Comparison of ENCODE assay signal across 20 cellular contexts in the genomic region with DNA sequence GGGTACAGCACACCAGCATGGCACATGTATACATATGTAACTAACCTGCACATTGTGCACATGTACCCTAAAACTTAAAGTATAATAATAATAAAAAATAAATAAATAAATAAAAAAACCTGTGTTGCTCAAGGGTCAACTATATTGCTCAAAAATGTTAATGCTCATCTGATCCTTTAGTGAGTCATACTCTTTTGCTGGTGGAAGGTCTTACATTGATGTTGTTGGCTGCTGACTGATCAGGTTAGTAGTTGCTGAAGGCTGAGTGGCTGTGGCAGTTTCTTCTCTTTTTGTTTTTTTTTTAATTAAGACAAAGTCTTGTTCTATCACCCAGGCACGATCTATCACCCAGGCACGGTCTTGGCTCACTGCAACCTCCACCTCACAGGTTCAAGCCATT. TPM values are rescaled to one million over a fixed set of nuclear protein-coding genes. Genes with fewer than 3 reads are reported as not detected.
A peak's percentile ranks its signal among the peaks of the same experiment; 100 is the strongest.
DNase-seq lines count a peak whose midpoint lies in the region; ATAC-seq and TF ChIP-seq lines count a peak whose summit lies in the region.
"Had no signal": no experiment of that assay in that cellular context is flagged by ENCODE, and none has a peak within 500 bp of the region (broad histone marks: within the 10 kb centered on the region; RNA-seq: fewer than 3 reads in every experiment).

No MANE protein-coding gene starts in this region.

- DNase-seq in MCF 10A (ENCODE audit: unreplicated experiment) (peak; percentile 27), breast epithelium (ENCODE audit: low spot score in 2 of 2) (no peak), RWPE2 (ENCODE audit: low spot score) (no peak), fibroblast of gingiva (ENCODE audit: low read depth) (peak; percentile 37), mesendoderm (no peak), NCI-H82 treated with DMSO at 0.1 percent for 48 hours (lab: John Stamatoyannopoulos, UW; ENCODE audit: unreplicated experiment) (no peak)
- DNase-seq: 8988T; CD8-positive, alpha-beta T cell; GDM1; GOT3; Kasumi-1; NCI-H1436; NCI-H2029 treated with DMSO at 0.1 percent for 48 hours; NCI-H2171 treated with DMSO at 0.1 percent for 48 hours; NCI-H446 treated with DMSO at 0.1 percent for 48 hours; OCI-M1 had no signal

- H3K27me3 Mint-ChIP-seq in MCF 10A (ENCODE audit: insufficient read depth, unreplicated experiment) = no peaks in the 10 kb centered on the region

- H3K27me3 ChIP-seq in breast epithelium (no peaks in the 10 kb centered on the region), RWPE2 (ENCODE audit: insufficient read depth, poor library complexity, severe bottlenecking) (no peaks in the 10 kb centered on the region), mesendoderm (ENCODE audit: insufficient read depth, low read length, poor library complexity) (no peaks in the 10 kb centered on the region)

- no peaks in the 10 kb centered on the region for H3K36me3 ChIP-seq in breast epithelium
- peaks cover 95% of the 10 kb centered on the region for H3K36me3 ChIP-seq in RWPE2 (ENCODE audit: low read depth)
- peaks cover 6% of the 10 kb centered on the region for H3K36me3 ChIP-seq in mesendoderm (ENCODE audit: control insufficient read depth, insufficient read depth, low read length)

- H3K4me1 ChIP-seq in breast epithelium = no peaks in the 10 kb centered on the region
- peaks cover 18% of the 10 kb centered on the region for H3K4me1 ChIP-seq in RWPE2 (ENCODE audit: insufficient read depth, poor library complexity, severe bottlenecking)
- no peaks in the 10 kb centered on the region for H3K4me1 ChIP-seq in mesendoderm (ENCODE audit: control insufficient read depth, low read depth, low read length)

- no CpG with 5 or more reads among the region's 2 CpGs for WGBS in mesendoderm (ENCODE audit: extremely low coverage, insufficient coverage, low lambda C conversion rate)

- no peaks in the 10 kb centered on the region for H3K79me1 ChIP-seq in mesendoderm (ENCODE audit: low read length)

- H2AK5ac ChIP-seq in mesendoderm (ENCODE audit: low read length) = no peak overlapping the region

- POLR2A ChIA-PET in MCF 10A (lab: Yijun Ruan, JAX) = interaction anchor here (0.7 kb wide), 1 partner anchor 12 kb away, joined by 3 read pairs; no protein-coding TSS in a partner anchor

- no peak overlapping the region for H3K9ac ChIP-seq in mesendoderm (ENCODE audit: low read length)

- TF ChIP-seq POLR2A in breast epithelium (IDR thresholded peaks at IDR 0.05) = no peak

- no peaks in the 10 kb centered on the region for H3K79me2 ChIP-seq in mesendoderm (ENCODE audit: control insufficient read depth, insufficient read depth, low read length)

- no peak overlapping the region for H3K4me3 Mint-ChIP-seq in MCF 10A (ENCODE audit: unreplicated experiment)
- H3K4me3 Mint-ChIP-seq: CD8-positive, alpha-beta T cell had no signal

- H3K4me3 ChIP-seq in breast epithelium = no peak overlapping the region
- no peak overlapping the region for H3K4me3 ChIP-seq in RWPE2 (ENCODE audit: severe bottlenecking)
- H3K4me3 ChIP-seq in mesendoderm (ENCODE audit: low read length) = no peak overlapping the region
- H3K4me3 ChIP-seq: GM12878 had no signal

- no peak overlapping the region for H2BK5ac ChIP-seq in mesendoderm (ENCODE audit: low read length)

- no peaks in the 10 kb centered on the region for H3K9me3 Mint-ChIP-seq in MCF 10A (ENCODE audit: unreplicated experiment)
- H3K9me3 Mint-ChIP-seq: CD8-positive, alpha-beta T cell had no signal

- no peak overlapping the region for H3K56ac ChIP-seq in mesendoderm (ENCODE audit: low read length)

- peaks cover 7% of the 10 kb centered on the region for H3K4me1 Mint-ChIP-seq in MCF 10A (ENCODE audit: insufficient read depth, unreplicated experiment)

- no peak overlapping the region for H4K5ac ChIP-seq in mesendoderm (ENCODE audit: low read length)

- BruUV-seq in MCF 10A (replicated peaks; lab: Mats Ljungman, UMichigan) = no TSS peak

- no peaks in the 10 kb centered on the region for H3K9me3 ChIP-seq in breast epithelium
- no peaks in the 10 kb centered on the region for H3K9me3 ChIP-seq in RWPE2 (ENCODE audit: severe bottlenecking)

- H3K18ac ChIP-seq in mesendoderm (ENCODE audit: low read length) = no peak overlapping the region

- TF ChIP-seq CTCF in MCF 10A (IDR thresholded peaks at IDR 0.05; ENCODE audit: unreplicated experiment) = no peak
- TF ChIP-seq CTCF in breast epithelium (IDR thresholded peaks at IDR 0.05) = no peak
- no peak for TF ChIP-seq CTCF in RWPE2 (IDR thresholded peaks at IDR 0.05; ENCODE audit: poor library complexity, severe bottlenecking)

- H3K27ac Mint-ChIP-seq in MCF 10A (ENCODE audit: low read depth, unreplicated experiment) = no peak overlapping the region
- H3K27ac Mint-ChIP-seq: CD8-positive, alpha-beta T cell had no signal

- no peak overlapping the region for H4K8ac ChIP-seq in mesendoderm (ENCODE audit: low read depth, low read length)

- H3K36me3 Mint-ChIP-seq in MCF 10A (ENCODE audit: insufficient read depth, unreplicated experiment) = peaks cover 80% of the 10 kb centered on the region

- H2BK120ac ChIP-seq in mesendoderm (ENCODE audit: low read depth, low read length) = no peak overlapping the region

- ATAC-seq in RWPE2 (ENCODE audit: low read depth) = peak; percentile 60; the same call in 2 of the 3 replicates
- no peak for ATAC-seq in GM19395 (IDR thresholded peaks at IDR 0.05; ENCODE audit: unreplicated experiment)
- ATAC-seq in GM21423 (IDR thresholded peaks at IDR 0.05; ENCODE audit: unreplicated experiment) = no peak
- ATAC-seq: CD8-positive, alpha-beta T cell; GM12878; Right ventricle myocardium inferior had no signal

- H2BK15ac ChIP-seq in mesendoderm (replicated peaks; ENCODE audit: low read depth) = no peak overlapping the region

- H3K23ac ChIP-seq in mesendoderm (ENCODE audit: low read length) = no peak overlapping the region

- intact Hi-C loops in MCF 10A (cut with micrococcal nuclease) (no loop called here), breast epithelium (cut with DNase I; ENCODE audit: low total_unique reads) (no loop called here)

- CTCF ChIA-PET in MCF 10A (lab: Yijun Ruan, JAX) = interaction anchor here (0.8 kb wide), 1 partner anchor 124 kb away, joined by 3 read pairs; no protein-coding TSS in a partner anchor

- H3K4ac ChIP-seq in mesendoderm (ENCODE audit: low read depth, low read length) = no peak overlapping the region

- no peak overlapping the region for H3K27ac ChIP-seq in breast epithelium
- H3K27ac ChIP-seq in RWPE2 (ENCODE audit: poor library complexity, severe bottlenecking) = no peak overlapping the region
- H3K27ac ChIP-seq in mesendoderm (ENCODE audit: low read depth, low read length) = no peak overlapping the region

- no peak overlapping the region for H3K4me2 ChIP-seq in mesendoderm (ENCODE audit: low read length)

RNA-seq across cellular contexts. Expression of gene SMIM26, which starts 29.6 kb away (rescaled TPM):
- 106 and 127 TPM in 2 replicates for total RNA-seq in MCF 10A (2022)
- total RNA-seq in breast epithelium = 100 to 1,000 TPM; 126 to 150 (median 129) TPM
- polyA plus RNA-seq in mesendoderm (2013, experiment 1 of 2) = 171 TPM
- polyA plus RNA-seq in mesendoderm (2013, experiment 2 of 2) = 169 TPM

RNA-seq across cellular contexts. Expression of gene SEC23B, which starts 29.9 kb away (rescaled TPM):
- total RNA-seq in MCF 10A (2022) (139 TPM in 2 replicates), breast epithelium (10 to 100 TPM; 27.0 to 57.7 (median 52.8) TPM)
- polyA plus RNA-seq in mesendoderm (2013, experiment 1 of 2) = 38.6 TPM
- 39.5 TPM for polyA plus RNA-seq in mesendoderm (2013, experiment 2 of 2)

RNA-seq across cellular contexts. Expression of gene RBBP9, which starts 40.6 kb away (rescaled TPM):
- total RNA-seq in MCF 10A (2022) (6.8 and 7.3 TPM in 2 replicates), breast epithelium (10 to 100 TPM; 16.3 to 24.4 (median 17.7) TPM)
- 8.6 TPM for polyA plus RNA-seq in mesendoderm (2013, experiment 1 of 2)
- 9.3 TPM for polyA plus RNA-seq in mesendoderm (2013, experiment 2 of 2)

RNA-seq across cellular contexts. Expression of gene DTD1, which starts 50.2 kb away (rescaled TPM):
- total RNA-seq in MCF 10A (2022) = 101 and 113 TPM in 2 replicates
- 10 to 100 TPM; 24.1 to 34.6 (median 26.2) TPM for total RNA-seq in breast epithelium
- polyA plus RNA-seq in mesendoderm (2013, experiment 1 of 2) = 57.5 TPM
- polyA plus RNA-seq in mesendoderm (2013, experiment 2 of 2) = 61.9 TPM

Comparison
In these comparisons a context has a peak if more than half of its experiments do, and no peak if none do; other contexts are left out.
1. DNase-seq: peak in MCF 10A (single experiment) and fibroblast of gingiva (single experiment); none in breast epithelium (0 of 2), RWPE2 (single experiment), mesendoderm (single experiment) and NCI-H82 treated with DMSO at 0.1 percent for 48 hours (single experiment).